8 cellular contexts compared by ENCODE assay signal in genomic region chrX:53048169-53049126, GRCh38. TPM values are rescaled to one million over a fixed set of nuclear protein-coding genes. Genes with fewer than 3 reads are reported as not detected.
DNase-seq lines count a peak whose midpoint lies in the region; ATAC-seq and TF ChIP-seq lines count a peak whose summit lies in the region.

A gene with protein sequence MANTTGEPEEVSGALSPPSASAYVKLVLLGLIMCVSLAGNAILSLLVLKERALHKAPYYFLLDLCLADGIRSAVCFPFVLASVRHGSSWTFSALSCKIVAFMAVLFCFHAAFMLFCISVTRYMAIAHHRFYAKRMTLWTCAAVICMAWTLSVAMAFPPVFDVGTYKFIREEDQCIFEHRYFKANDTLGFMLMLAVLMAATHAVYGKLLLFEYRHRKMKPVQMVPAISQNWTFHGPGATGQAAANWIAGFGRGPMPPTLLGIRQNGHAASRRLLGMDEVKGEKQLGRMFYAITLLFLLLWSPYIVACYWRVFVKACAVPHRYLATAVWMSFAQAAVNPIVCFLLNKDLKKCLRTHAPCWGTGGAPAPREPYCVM (plus strand): TSS chrX:53048789. CDS start chrX:53076622, 27,833 bp downstream.

- WGBS in lung, 2 donors, result 0 to 31% methylated on average over 14 to 36 of the region's 38 CpGs
- WGBS in thymus, result 4% methylated on average over 31 of the region's 38 CpGs

- peak; percentile 80 for ATAC-seq in lung (ENCODE audit: insufficient read depth, low FRiP score)
- no peak for ATAC-seq in HG03095 (IDR thresholded peaks at IDR 0.05; ENCODE audit: unreplicated experiment)
- no peak for ATAC-seq in HG02981 (IDR thresholded peaks at IDR 0.05; ENCODE audit: unreplicated experiment)

- H3K36me3 ChIP-seq in lung (ENCODE audit: control insufficient read depth in 2 of 2, insufficient read depth in 2 of 2, low read length in 2 of 2) (no peaks in the 10 kb centered on the region), thymus (ENCODE audit: control insufficient read depth, insufficient read depth) (no peaks in the 10 kb centered on the region)

- H3K27ac ChIP-seq in lung (ENCODE audit: low read depth in 1 of 2, low read length in 1 of 2), result no peak within 1 kb of the TSS
- no peak within 1 kb of the TSS for H3K27ac ChIP-seq in thymus (ENCODE audit: low read depth)

- TF ChIP-seq CTCF in lung (IDR thresholded peaks at IDR 0.05; ENCODE audit: control extremely low read depth, extremely low read depth), result no peak

- H3K9me3 ChIP-seq in lung (ENCODE audit: control insufficient read depth in 2 of 2, insufficient read depth in 1 of 2, low read length in 1 of 2), result no peaks in the 10 kb centered on the region
- no peaks in the 10 kb centered on the region for H3K9me3 ChIP-seq in thymus (ENCODE audit: control insufficient read depth)

- DNase-seq in ELF-1 (ENCODE audit: low read depth, low spot score) (peak; percentile 73), NCI-H526 (lab: John Stamatoyannopoulos, UW) (peak; percentile 33 to 71), ecto neural progenitor cell (ENCODE audit: low spot score) (peak; percentile 83), lung (ENCODE audit: low spot score) (no peak)
- no peak for DNase-seq in activated CD4-positive, alpha-beta T cell treated with anti-CD3 and anti-CD28 coated beads for 1 hour

- peak within 1 kb of the TSS; percentile 1 for H3K4me3 ChIP-seq in lung
- peak within 1 kb of the TSS; percentile 48 for H3K4me3 ChIP-seq in thymus (ENCODE audit: low read length)

- H3K27me3 ChIP-seq in lung (ENCODE audit: control insufficient read depth, insufficient read depth) (no peaks in the 10 kb centered on the region), thymus (ENCODE audit: control insufficient read depth, insufficient read depth) (no peaks in the 10 kb centered on the region)

- no peaks in the 10 kb centered on the region for H3K4me1 ChIP-seq in lung (ENCODE audit: control insufficient read depth in 2 of 2, insufficient read depth in 2 of 2, low read length in 2 of 2)
- no peaks in the 10 kb centered on the region for H3K4me1 ChIP-seq in thymus (ENCODE audit: control insufficient read depth, insufficient read depth, low read length)

RNA-seq across cellular contexts. Expression of the gene that starts here (rescaled TPM):
- 1 to 10 TPM; 3.1 to 4.6 TPM for total RNA-seq in lung
- polyA plus RNA-seq in lung (under 1 TPM; 0.94 to 0.96 TPM), thymus (1.5 TPM)

Comparison
In these comparisons a context has a peak if more than half of its experiments do, and no peak if none do; other contexts are left out.
1. DNase-seq: peak in ELF-1 (single experiment), NCI-H526 (2 of 2) and ecto neural progenitor cell (single experiment); none in lung (single experiment) and activated CD4-positive, alpha-beta T cell treated with anti-CD3 and anti-CD28 coated beads for 1 hour (single experiment).